Comparison of ENCODE assay signal across 1 cellular context in genomic region chr5:132971483-132972435, GRCh38.
TF ChIP-seq lines count a peak whose summit lies in the region.

No MANE protein-coding gene starts in this region.

TF ChIP-seq in K562, 482 proteins besides CTCF, POLR2A, EP300 and RAD21 (continued from another document and continues in another):
- TF ChIP-seq ATF3 (IDR thresholded peaks at IDR 0.05) (peak; percentile 77), ATF3 (CRISPR knock-in tag; conservative IDR thresholded peaks at IDR 0.05) (no peak), ZNF77 (CRISPR knock-in tag; IDR thresholded peaks at IDR 0.05) (no peak), YY1 (IDR thresholded peaks at IDR 0.05; ENCODE audit: borderline replicate concordance in 1 of 3, control insufficient read depth in 1 of 3, extremely low read depth in 1 of 3, insufficient read depth in 3 of 3, insufficient read length in 1 of 3, insufficient replicate concordance in 2 of 3, low read depth in 1 of 3, low read length in 2 of 3) (peak in 1 of 3 experiments; percentile 60), DPF2 (IDR thresholded peaks at IDR 0.05) (peak; percentile 84), MTA1 (IDR thresholded peaks at IDR 0.05; ENCODE audit: borderline replicate concordance) (peak; percentile 29; the same call in 1 of the 2 replicates), ARID1B (IDR thresholded peaks at IDR 0.05) (peak; percentile 65), NFRKB (IDR thresholded peaks at IDR 0.05; ENCODE audit: low read depth) (peak; percentile 82), FOS (IDR thresholded peaks at IDR 0.05; ENCODE audit: extremely low read depth, insufficient read length) (no peak), HINFP (tag; conservative IDR thresholded peaks at IDR 0.05; ENCODE audit: low read depth) (peak; percentile 48; the same call in 1 of the 2 replicates), RFX1 (IDR thresholded peaks at IDR 0.05) (peak; percentile 76), ATF4 (CRISPR knock-in tag; IDR thresholded peaks at IDR 0.05) (peak; percentile 49; the same call in 1 of the 2 replicates), PKNOX1 (IDR thresholded peaks at IDR 0.05) (peak; percentile 94), NR2C1 (IDR thresholded peaks at IDR 0.05) (no peak; the same call in 1 of the 2 replicates), NR2C1 (tag; IDR thresholded peaks at IDR 0.05) (peak; percentile 77), ETV1 (tag; conservative IDR thresholded peaks at IDR 0.05; ENCODE audit: low read depth) (peak; percentile 5; the same call in 1 of the 2 replicates), SMAD2 (IDR thresholded peaks at IDR 0.05; ENCODE audit: low read depth, low read length) (no peak), CEBPB (tag; IDR thresholded peaks at IDR 0.05) (peak; percentile 32; the same call in 1 of the 2 replicates), PTTG1 (tag; IDR thresholded peaks at IDR 0.05; ENCODE audit: low read depth) (peak; percentile 85), ARID4B (CRISPR knock-in tag; IDR thresholded peaks at IDR 0.05) (0 out of 2 replicates have a peak, but pooled peaks have one; percentile 29), BCL6 (CRISPR knock-in tag; IDR thresholded peaks at IDR 0.05) (no peak), RBM14 (IDR thresholded peaks at IDR 0.05; ENCODE audit: borderline replicate concordance, insufficient read depth, low read depth, low read length) (no peak), TAF7 (tag; IDR thresholded peaks at IDR 0.05) (peak; percentile 65), DDX20 (tag; IDR thresholded peaks at IDR 0.05; ENCODE audit: low read depth) (0 out of 2 replicates have a peak, but pooled peaks have one; percentile 66), TAF9B (IDR thresholded peaks at IDR 0.05; ENCODE audit: partially characterized antibody) (no peak), CREB3 (tag; conservative IDR thresholded peaks at IDR 0.05; ENCODE audit: low read depth) (peak; percentile 94), NR0B1 (IDR thresholded peaks at IDR 0.05; ENCODE audit: partially characterized antibody) (no peak), MGA (IDR thresholded peaks at IDR 0.05) (peak; percentile 3; the same call in 1 of the 2 replicates), SMARCE1 (IDR thresholded peaks at IDR 0.05) (peak; percentile 66), KDM1A (IDR thresholded peaks at IDR 0.05) (peak in 1 of 2 experiments; percentile 40; a peak in 1 of 4 replicates), ZNF699 (CRISPR knock-in tag; IDR thresholded peaks at IDR 0.05; ENCODE audit: insufficient replicate concordance) (no peak), ZBTB2 (IDR thresholded peaks at IDR 0.05) (no peak)
